In genomic region chr17:7922499-7923289, GRCh38 we compare ENCODE assay signal across 8 cellular contexts. TPM values are rescaled to one million over a fixed set of nuclear protein-coding genes. Genes with fewer than 3 reads are reported as not detected.
DNase-seq lines count a peak whose midpoint lies in the region; ATAC-seq and TF ChIP-seq lines count a peak whose summit lies in the region.

No MANE protein-coding gene starts in this region.

- CTCF ChIA-PET in CD8-positive, alpha-beta T cell (lab: Charles Lee), result interaction anchor here (0.8 to 28.0 kb wide), 3 partner anchors 10 to 62 kb away, joined by 4 to 338 read pairs (median 7); no protein-coding TSS in a partner anchor

- intact Hi-C loops in CD8-positive, alpha-beta T cell (cut with DNase I, micrococcal nuclease), result loop anchor here (1.0 kb wide), 1 partner anchor 10 kb away; the partner anchor contains the start of gene CNTROB (in 2 of the 2)

- peak overlapping the region; percentile 82 for H3K4me3 Mint-ChIP-seq in CD8-positive, alpha-beta T cell
- peak overlapping the region; percentile 65 for H3K4me3 Mint-ChIP-seq in nephron progenitor cell
- H3K4me3 Mint-ChIP-seq in stimulated activated memory B cell treated with anti-CD40 and anti-IgM and Interleukin-4, amounts not matched to agents 10 μg/mL and 1 μg/mL and 100 μg/mL, for 72 hours, result peak overlapping the region; percentile 72

- no peaks in the 10 kb centered on the region for H3K36me3 Mint-ChIP-seq in CD8-positive, alpha-beta T cell
- peaks cover 4% of the 10 kb centered on the region for H3K36me3 Mint-ChIP-seq in nephron progenitor cell (ENCODE audit: low read depth)
- peaks cover under 1% of the 10 kb centered on the region for H3K36me3 Mint-ChIP-seq in stimulated activated memory B cell treated with anti-CD40 and anti-IgM and Interleukin-4, amounts not matched to agents 10 μg/mL and 1 μg/mL and 100 μg/mL, for 72 hours

- H3K9me3 ChIP-seq in CD8-positive, alpha-beta T cell (ENCODE audit: low read length), result no peaks in the 10 kb centered on the region
- H3K9me3 ChIP-seq in MG63, result no peaks in the 10 kb centered on the region

- peak overlapping the region; percentile 84 for H3K27ac ChIP-seq in CD8-positive, alpha-beta T cell (ENCODE audit: low read depth, low read length)

- no peaks in the 10 kb centered on the region for H3K27me3 ChIP-seq in CD8-positive, alpha-beta T cell (ENCODE audit: insufficient read depth, low read length)
- H3K27me3 ChIP-seq in MG63, result no peaks in the 10 kb centered on the region

- peaks cover 16% of the 10 kb centered on the region for H3K4me1 ChIP-seq in CD8-positive, alpha-beta T cell (ENCODE audit: insufficient read depth, low read length)

- peaks cover 16% of the 10 kb centered on the region for H3K4me1 Mint-ChIP-seq in CD8-positive, alpha-beta T cell (ENCODE audit: low read depth)
- H3K4me1 Mint-ChIP-seq in nephron progenitor cell, result peaks cover 19% of the 10 kb centered on the region
- H3K4me1 Mint-ChIP-seq in stimulated activated memory B cell treated with anti-CD40 and anti-IgM and Interleukin-4, amounts not matched to agents 10 μg/mL and 1 μg/mL and 100 μg/mL, for 72 hours, result peaks cover 17% of the 10 kb centered on the region

- no peak for TF ChIP-seq CTCF in CD8-positive, alpha-beta T cell (IDR thresholded peaks at IDR 0.05)
- peak; percentile 11 for TF ChIP-seq CTCF in fibroblast of the aortic adventitia (IDR thresholded peaks at IDR 0.05; ENCODE audit: insufficient read depth, low read length)
- TF ChIP-seq CTCF in nephron progenitor cell (IDR thresholded peaks at IDR 0.05), result no peak

- H3K36me3 ChIP-seq in CD8-positive, alpha-beta T cell (ENCODE audit: insufficient read depth, low read length), result no peaks in the 10 kb centered on the region
- H3K36me3 ChIP-seq in MG63, result no peaks in the 10 kb centered on the region

- H3K27me3 Mint-ChIP-seq in CD8-positive, alpha-beta T cell (ENCODE audit: low read depth), result no peaks in the 10 kb centered on the region
- peaks cover 51% of the 10 kb centered on the region for H3K27me3 Mint-ChIP-seq in nephron progenitor cell (ENCODE audit: low read depth, poor library complexity)
- no peaks in the 10 kb centered on the region for H3K27me3 Mint-ChIP-seq in stimulated activated memory B cell treated with anti-CD40 and anti-IgM and Interleukin-4, amounts not matched to agents 10 μg/mL and 1 μg/mL and 100 μg/mL, for 72 hours

- H3K4me3 ChIP-seq in CD8-positive, alpha-beta T cell (ENCODE audit: low read depth, low read length), result peak overlapping the region; percentile 64
- H3K4me3 ChIP-seq in fibroblast of the aortic adventitia (ENCODE audit: low read depth, low read length) (peak overlapping the region; percentile 59), MG63 (no peak overlapping the region)

- peak; percentile 65 to 91 (median 83) for DNase-seq in CD8-positive, alpha-beta T cell
- DNase-seq in NCI-H146 (lab: John Stamatoyannopoulos, UW) (peak; percentile 87), fibroblast of the aortic adventitia (ENCODE audit: low read depth) (peak; percentile 79), nephron progenitor cell (peak; percentile 88), MG63 (no peak)
- DNase-seq in activated effector memory CD4-positive, alpha-beta T cell treated with Interleukin-2 at 50 U/mL for 16 hours, result peak; percentile 74

- POLR2A ChIA-PET in CD8-positive, alpha-beta T cell (lab: Charles Lee), result interaction anchor here (1.0 to 3.2 kb wide), 4 partner anchors 10 to 89 kb away, joined by 3 to 21 read pairs (median 4); partner anchors contain the start of genes CNTROB and TRAPPC1

- no peaks in the 10 kb centered on the region for H3K9me3 Mint-ChIP-seq in CD8-positive, alpha-beta T cell
- peaks cover 3% of the 10 kb centered on the region for H3K9me3 Mint-ChIP-seq in nephron progenitor cell
- H3K9me3 Mint-ChIP-seq in stimulated activated memory B cell treated with anti-CD40 and anti-IgM and Interleukin-4, amounts not matched to agents 10 μg/mL and 1 μg/mL and 100 μg/mL, for 72 hours, result no peaks in the 10 kb centered on the region

- H3K27ac Mint-ChIP-seq in CD8-positive, alpha-beta T cell, result peak overlapping the region; percentile 95
- no peak overlapping the region for H3K27ac Mint-ChIP-seq in nephron progenitor cell
- H3K27ac Mint-ChIP-seq in stimulated activated memory B cell treated with anti-CD40 and anti-IgM and Interleukin-4, amounts not matched to agents 10 μg/mL and 1 μg/mL and 100 μg/mL, for 72 hours, result peak overlapping the region; percentile 78

- peak; percentile 96 for ATAC-seq in CD8-positive, alpha-beta T cell
- peak; percentile 82 for ATAC-seq in stimulated activated memory B cell treated with anti-CD40 and anti-IgM and Interleukin-4, amounts not matched to agents 10 μg/mL and 1 μg/mL and 100 μg/mL, for 72 hours
- no peak for ATAC-seq in HG03139 (IDR thresholded peaks at IDR 0.05; ENCODE audit: unreplicated experiment)

RNA-seq across cellular contexts. Expression of gene RNF227, which starts 6.6 kb away (rescaled TPM):
- 1 to 10 TPM; 2.8 to 3.3 TPM for total RNA-seq in CD8-positive, alpha-beta T cell
- 2.8 and 27.4 TPM in 2 replicates for total RNA-seq in fibroblast of the aortic adventitia (ENCODE audit: low replicate concordance)
- 0.15 and 1.6 TPM in 2 replicates for total RNA-seq in MG63 (2014; rRNA removed; shearing (Covaris generic); ENCODE audit: low replicate concordance)

RNA-seq across cellular contexts. Expression of gene KCNAB3, which starts 7.0 kb away (rescaled TPM):
- total RNA-seq in CD8-positive, alpha-beta T cell, result 1 to 10 TPM; 4.1 to 6.1 TPM
- total RNA-seq in fibroblast of the aortic adventitia (ENCODE audit: low replicate concordance), result 1.3 TPM in 1 of 2 replicates, not detected in the other
- not detected in 2 replicates for total RNA-seq in MG63 (2014; rRNA removed; shearing (Covaris generic); ENCODE audit: low replicate concordance)

RNA-seq across cellular contexts. Expression of gene TRAPPC1, which starts 9.1 kb away (rescaled TPM):
- total RNA-seq in CD8-positive, alpha-beta T cell, result 10 to 100 TPM; 29.6 to 39.4 TPM
- 15.3 and 48.8 TPM in 2 replicates for total RNA-seq in fibroblast of the aortic adventitia (ENCODE audit: low replicate concordance)
- total RNA-seq in MG63 (2014; rRNA removed; shearing (Covaris generic); ENCODE audit: low replicate concordance), result 3.8 and 4.5 TPM in 2 replicates

RNA-seq across cellular contexts. Expression of gene CNTROB, which starts 9.3 kb away (rescaled TPM):
- total RNA-seq in CD8-positive, alpha-beta T cell, result 10 to 100 TPM; 20.1 to 23.6 TPM
- total RNA-seq in fibroblast of the aortic adventitia (ENCODE audit: low replicate concordance), result 31.4 and 34.9 TPM in 2 replicates
- total RNA-seq in MG63 (2014; rRNA removed; shearing (Covaris generic); ENCODE audit: low replicate concordance), result 29.5 and 39.9 TPM in 2 replicates

RNA-seq across cellular contexts. Expression of gene CHD3, which starts 34.1 kb away (rescaled TPM):
- total RNA-seq in CD8-positive, alpha-beta T cell, result 100 to 1,000 TPM; 243 to 245 TPM
- 81.5 and 143 TPM in 2 replicates for total RNA-seq in fibroblast of the aortic adventitia (ENCODE audit: low replicate concordance)
- 49.6 and 51.1 TPM in 2 replicates for total RNA-seq in MG63 (2014; rRNA removed; shearing (Covaris generic); ENCODE audit: low replicate concordance)
